In genomic region chr4:146432065-146432464, GRCh38 we compare ENCODE assay signal across 8 cellular contexts.
"Had no signal": no experiment of that assay in that cellular context is flagged by ENCODE, and none has a peak within 500 bp of the region (broad histone marks: within the 10 kb centered on the region; RNA-seq: fewer than 3 reads in every experiment).

No MANE protein-coding gene starts in this region.

- H3K4me3 ChIP-seq: GM23338 had no signal

- FAIRE-seq: H1, H54, HTR-8/SVneo had no signal

- H3K27ac Mint-ChIP-seq: GM23338, H9 had no signal

- H3K4me2 ChIP-seq: GM23338, KMS-11 had no signal

- DNase-seq: H9, HCEC 1CT, KBM-7 had no signal

- H3K27ac ChIP-seq: KMS-11 had no signal

- H3K9ac ChIP-seq: KMS-11 had no signal

- H3K9me3 Mint-ChIP-seq: GM23338, H9 had no signal

- H2AFZ ChIP-seq: GM23338 had no signal

- H3K4me3 Mint-ChIP-seq: GM23338, H9 had no signal

- ATAC-seq: GM23338 had no signal
